Comparison of ENCODE assay signal across 35 cellular contexts in the genomic region with DNA sequence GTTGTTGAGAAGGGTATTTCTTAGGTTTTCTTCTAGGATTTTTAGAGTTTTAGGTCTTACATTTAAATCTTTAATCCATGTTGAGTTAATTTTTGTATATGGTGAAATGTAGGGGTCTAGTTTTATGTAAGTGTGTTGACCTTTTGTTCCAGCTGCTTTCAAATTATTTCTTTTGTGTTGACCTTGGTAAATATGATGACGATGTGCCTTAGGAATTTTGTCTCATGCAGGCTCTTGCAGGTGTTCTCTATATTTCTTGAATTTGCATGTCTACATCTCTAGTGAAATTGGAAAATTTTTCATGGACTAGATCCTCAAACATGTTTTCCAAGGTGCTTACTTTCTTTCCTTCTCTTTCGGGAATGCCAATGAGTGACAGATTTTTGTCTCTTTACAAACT.
"Had no signal": no experiment of that assay in that cellular context is flagged by ENCODE, and none has a peak within 500 bp of the region (broad histone marks: within the 10 kb centered on the region; RNA-seq: fewer than 3 reads in every experiment).

No MANE protein-coding gene starts in this region.

- H3K27ac ChIP-seq: ascending aorta, breast epithelium, WERI-Rb-1 had no signal

- H3K4me3 Mint-ChIP-seq: activated B cell treated with CpG ODN at 0.5 μM for 24 hours; activated CD8-positive, alpha-beta T cell treated with anti-CD3 and anti-CD28 coated beads for 36 hours; activated naive CD4-positive, alpha-beta T cell treated with anti-CD3 and anti-CD28 coated beads, Interleukin-2, amount 10 ng/mL, durations not matched to agents 7 days and 5 days; activated naive CD8-positive, alpha-beta T cell treated with anti-CD3 and anti-CD28 coated beads, Interleukin-2, amount 10 ng/mL, durations not matched to agents 7 days and 5 days; activated T-helper 1 cell treated with anti-CD3 and anti-CD28 coated beads, Interleukin-12 subunit alpha, Interleukin-12 subunit beta, Interleukin-2, Interleukin-4 antibody, amounts not matched to agents 30 ng/mL and 10 ng/mL and 1 ng/mL, durations not matched to agents 14 hours and 24 hours and 36 hours; brain; central memory CD8-positive, alpha-beta T cell; effector memory CD8-positive, alpha-beta T cell; T-helper 17 cell; T-helper 2 cell treated with Interferon-gamma antibody and Interleukin-4, amounts not matched to agents 5 μg/mL and 100 μg/mL, for 36 hours had no signal

- ATAC-seq: activated CD4-positive, CD25-positive, alpha-beta regulatory T cell treated with anti-CD3 and anti-CD28 coated beads, Interleukin-2, amount 50 U/mL, for 24 hours; activated CD8-positive, alpha-beta T cell treated with anti-CD3 and anti-CD28 coated beads for 36 hours; activated naive CD4-positive, alpha-beta T cell treated with anti-CD3 and anti-CD28 coated beads, Interleukin-2, amount 50 U/mL, for 72 hours; effector memory CD8-positive, alpha-beta T cell; esophagus mucosa; T-helper 17 cell had no signal

- H3K4me1 Mint-ChIP-seq: activated B cell treated with CpG ODN at 0.5 μM for 24 hours; activated naive CD4-positive, alpha-beta T cell treated with anti-CD3 and anti-CD28 coated beads, Interleukin-2, amount 10 ng/mL, durations not matched to agents 7 days and 5 days; activated naive CD8-positive, alpha-beta T cell treated with anti-CD3 and anti-CD28 coated beads, Interleukin-2, amount 10 ng/mL, durations not matched to agents 7 days and 5 days; brain; central memory CD8-positive, alpha-beta T cell; T-helper 17 cell had no signal

- H3K9me3 Mint-ChIP-seq: activated B cell treated with CpG ODN at 0.5 μM for 24 hours; activated naive CD8-positive, alpha-beta T cell treated with anti-CD3 and anti-CD28 coated beads, Interleukin-2, amount 10 ng/mL, durations not matched to agents 7 days and 5 days; activated T-helper 2 cell treated with anti-CD3 and anti-CD28 coated beads, Interferon-gamma antibody, Interleukin-2, Interleukin-4, amounts not matched to agents 10 μg/mL and 5 μg/mL and 100 μg/mL, durations not matched to agents 14 hours and 24 hours and 36 hours had no signal

- DNase-seq: activated B cell treated with CpG ODN at 0.5 μM for 24 hours; activated CD4-positive, alpha-beta T cell treated with anti-CD3 and anti-CD28 coated beads for 48 hours; activated CD4-positive, alpha-beta T cell treated with anti-CD3 and anti-CD28 coated beads, Interleukin-2, amount 50 U/mL, for 1 hour; activated CD4-positive, alpha-beta T cell treated with anti-CD3 and anti-CD28 coated beads, Interleukin-2, amount 50 U/mL, for 48 hours; activated CD8-positive, alpha-beta memory T cell treated with anti-CD3 and anti-CD28 coated beads for 24 hours; activated CD8-positive, alpha-beta T cell treated with anti-CD3 and anti-CD28 coated beads for 36 hours; activated effector memory CD4-positive, alpha-beta T cell treated with anti-CD3 and anti-CD28 coated beads, Interleukin-2, amount 50 U/mL, for 16 hours; activated naive CD4-positive, alpha-beta T cell; activated naive CD4-positive, alpha-beta T cell treated with anti-CD3 and anti-CD28 coated beads, Interleukin-2, amount 10 ng/mL, durations not matched to agents 7 days and 5 days; activated naive CD8-positive, alpha-beta T cell treated with anti-CD3 and anti-CD28 coated beads, Interleukin-2, amount 10 ng/mL, durations not matched to agents 7 days and 5 days; activated T-cell treated with anti-CD3 and anti-CD28 coated beads, Interleukin-2, amount 50 U/mL, for 48 hours; cortex of kidney; dermis blood vessel endothelial cell; effector CD4-positive, alpha-beta T cell; effector memory CD8-positive, alpha-beta T cell; foreskin fibroblast; head of caudate nucleus; T-helper 1 cell; T-helper 17 cell; T1000; WERI-Rb-1 had no signal

- H3K4me1 ChIP-seq: ascending aorta, breast epithelium had no signal

- H3K9me3 ChIP-seq: ascending aorta, breast epithelium had no signal

- H3K27ac Mint-ChIP-seq: activated B cell treated with CpG ODN at 0.5 μM for 24 hours; activated CD8-positive, alpha-beta T cell treated with anti-CD3 and anti-CD28 coated beads for 36 hours; activated naive CD4-positive, alpha-beta T cell treated with anti-CD3 and anti-CD28 coated beads, Interleukin-2, amount 10 ng/mL, durations not matched to agents 7 days and 5 days; activated naive CD4-positive, alpha-beta T cell treated with anti-CD3 and anti-CD28 coated beads, Interleukin-2, amount 50 U/mL, for 72 hours; activated naive CD8-positive, alpha-beta T cell treated with anti-CD3 and anti-CD28 coated beads, Interleukin-2, amount 10 ng/mL, durations not matched to agents 7 days and 5 days; activated T-helper 1 cell treated with anti-CD3 and anti-CD28 coated beads, Interleukin-12 subunit alpha, Interleukin-12 subunit beta, Interleukin-2, Interleukin-4 antibody, amounts not matched to agents 30 ng/mL and 10 ng/mL and 1 ng/mL, durations not matched to agents 14 hours and 24 hours and 36 hours; activated T-helper 2 cell treated with anti-CD3 and anti-CD28 coated beads, Interferon-gamma antibody, Interleukin-2, Interleukin-4, amounts not matched to agents 10 μg/mL and 5 μg/mL and 100 μg/mL, durations not matched to agents 14 hours and 24 hours and 36 hours; brain; effector memory CD8-positive, alpha-beta T cell; T-helper 17 cell; T-helper 2 cell treated with Interferon-gamma antibody and Interleukin-4, amounts not matched to agents 5 μg/mL and 100 μg/mL, for 36 hours had no signal

- H3K27me3 ChIP-seq: ascending aorta, breast epithelium had no signal

- H3K36me3 Mint-ChIP-seq: activated naive CD4-positive, alpha-beta T cell treated with anti-CD3 and anti-CD28 coated beads, Interleukin-2, amount 10 ng/mL, durations not matched to agents 7 days and 5 days; activated naive CD4-positive, alpha-beta T cell treated with anti-CD3 and anti-CD28 coated beads, Interleukin-2, amount 50 U/mL, for 72 hours; activated naive CD8-positive, alpha-beta T cell treated with anti-CD3 and anti-CD28 coated beads, Interleukin-2, amount 10 ng/mL, durations not matched to agents 7 days and 5 days; brain had no signal

- FAIRE-seq: colon, endometrium, endothelial cell of umbilical vein, frontal cortex had no signal

- H3K36me3 ChIP-seq: ascending aorta, breast epithelium, WERI-Rb-1 had no signal

- H3K4me3 ChIP-seq: ascending aorta, breast epithelium had no signal

- H3K27me3 Mint-ChIP-seq: activated B cell treated with CpG ODN at 0.5 μM for 24 hours; activated CD8-positive, alpha-beta T cell treated with anti-CD3 and anti-CD28 coated beads for 36 hours; activated naive CD4-positive, alpha-beta T cell treated with anti-CD3 and anti-CD28 coated beads, Interleukin-2, amount 10 ng/mL, durations not matched to agents 7 days and 5 days; activated naive CD8-positive, alpha-beta T cell treated with anti-CD3 and anti-CD28 coated beads, Interleukin-2, amount 10 ng/mL, durations not matched to agents 7 days and 5 days; central memory CD8-positive, alpha-beta T cell; effector memory CD8-positive, alpha-beta T cell; T-helper 17 cell had no signal
